In genomic region chr9:129783516-129784361, GRCh38 we compare ENCODE assay signal across 8 cellular contexts. TPM values are rescaled to one million over a fixed set of nuclear protein-coding genes. Genes with fewer than 3 reads are reported as not detected.
DNase-seq lines count a peak whose midpoint lies in the region; ATAC-seq and TF ChIP-seq lines count a peak whose summit lies in the region.

No MANE protein-coding gene starts in this region.

- H3K27ac ChIP-seq in right cardiac atrium (ENCODE audit: low read length) = no peak overlapping the region
- H3K27ac ChIP-seq in sigmoid colon = no peak overlapping the region

- H3K36me3 ChIP-seq in sigmoid colon = no peaks in the 10 kb centered on the region

- H3K4me3 ChIP-seq in GM12865 (ENCODE audit: low read depth, low read length) (no peak overlapping the region), right cardiac atrium (ENCODE audit: low read length) (no peak overlapping the region), sigmoid colon (no peak overlapping the region)

- intact Hi-C loops in right cardiac atrium (cut with DNase I) (loop anchor here (2.0 to 10.0 kb wide), 6 partner anchors 41 to 649 kb away; partner anchors contain the start of gene ASB6 (in 4 of the 4)), sigmoid colon (cut with DNase I) (loop anchor here (1.0 to 2.0 kb wide), 3 partner anchors 45 to 653 kb away; partner anchors contain the start of gene ASB6)

- DNase-seq in GM12865 (ENCODE audit: low read depth) (peak; percentile 75), NCI-H1092 treated with DMSO at 0.1 percent for 48 hours (lab: John Stamatoyannopoulos, UW) (peak; percentile 40), T-helper 2 cell (peak in 4 of 5 experiments; percentile 52 to 71 (median 58)), amniotic stem cell (lab: John Stamatoyannopoulos, UW) (peak; percentile 55), right cardiac atrium (peak; percentile 66 to 82 (median 69)), sigmoid colon (peak; percentile 85)

- no peaks in the 10 kb centered on the region for H3K27me3 ChIP-seq in right cardiac atrium (ENCODE audit: control insufficient read depth, insufficient read depth)
- peaks cover 0 to under 1% (median 0%) of the 10 kb centered on the region in 3 donors for H3K27me3 ChIP-seq in sigmoid colon

- 35% methylated on average over 14 of the region's 14 CpGs for WGBS in right cardiac atrium
- 28 to 37% methylated on average over 14 of the region's 14 CpGs for WGBS in sigmoid colon, 2 donors

- H3K4me1 ChIP-seq in right cardiac atrium (ENCODE audit: control insufficient read depth, insufficient read depth, low read length) (no peaks in the 10 kb centered on the region), sigmoid colon (no peaks in the 10 kb centered on the region)

- TF ChIP-seq EP300 in sigmoid colon (IDR thresholded peaks at IDR 0.05) = no peak

- peak; percentile 84 for TF ChIP-seq CTCF in GM12865 (IDR thresholded peaks at IDR 0.05; ENCODE audit: insufficient read depth, low read depth, low read length, missing control alignments)
- peak; percentile 77 to 92 (median 90) for TF ChIP-seq CTCF in sigmoid colon (IDR thresholded peaks at IDR 0.05)

- TF ChIP-seq POLR2A in sigmoid colon (IDR thresholded peaks at IDR 0.05) = no peak

- ATAC-seq in right cardiac atrium = peak; percentile 88 to 91
- ATAC-seq in GM19395 (IDR thresholded peaks at IDR 0.05; ENCODE audit: unreplicated experiment) = no peak
- no peak for ATAC-seq in HG02852 (IDR thresholded peaks at IDR 0.05; ENCODE audit: unreplicated experiment)

- H3K9me3 ChIP-seq in right cardiac atrium (ENCODE audit: control insufficient read depth, low read length) (no peaks in the 10 kb centered on the region), sigmoid colon (no peaks in the 10 kb centered on the region)

RNA-seq across cellular contexts. Expression of gene TOR1B, which starts 19.2 kb away (rescaled TPM):
- total RNA-seq in right cardiac atrium = 10 to 100 TPM in 2 of 4 donors, 1 to 10 TPM in 2; 8.8 to 12.2 (median 10.6) TPM
- polyA plus RNA-seq in right cardiac atrium = 10.0 TPM
- 10 to 100 TPM; 20.2 to 22.9 (median 21.3) TPM for total RNA-seq in sigmoid colon
- polyA plus RNA-seq in sigmoid colon = 10 to 100 TPM in 2 of 3 donors, 1 to 10 TPM in 1; 7.8 to 31.3 (median 11.1) TPM

RNA-seq across cellular contexts. Expression of gene PTGES, which starts 30.9 kb away (rescaled TPM):
- total RNA-seq in right cardiac atrium = 1 to 10 TPM; 1.9 to 9.6 (median 6.1) TPM
- 3.7 TPM for polyA plus RNA-seq in right cardiac atrium
- 1 to 10 TPM; 2.7 to 6.8 (median 3.7) TPM for total RNA-seq in sigmoid colon
- 10 to 100 TPM in 1 of 3 donors, 1 to 10 TPM in 1, under 1 TPM in 1; 0.92 to 10.2 (median 7.0) TPM for polyA plus RNA-seq in sigmoid colon

RNA-seq across cellular contexts. Expression of gene TOR1A, which starts 40.2 kb away (rescaled TPM):
- total RNA-seq in right cardiac atrium (10 to 100 TPM; 18.0 to 22.4 (median 19.6) TPM), sigmoid colon (10 to 100 TPM; 31.6 to 51.2 (median 36.1) TPM)
- polyA plus RNA-seq in right cardiac atrium (16.1 TPM), sigmoid colon (10 to 100 TPM; 12.5 to 27.6 (median 13.2) TPM)

RNA-seq across cellular contexts. Expression of gene C9orf78, which starts 51.3 kb away (rescaled TPM):
- total RNA-seq in right cardiac atrium (10 to 100 TPM; 31.9 to 40.9 (median 33.9) TPM), sigmoid colon (100 to 1,000 TPM in 1 of 4 donors, 10 to 100 TPM in 3; 55.7 to 172 (median 66.0) TPM)
- polyA plus RNA-seq in right cardiac atrium (55.9 TPM), sigmoid colon (10 to 100 TPM; 63.1 to 84.1 (median 74.9) TPM)

RNA-seq across cellular contexts. Expression of gene USP20, which starts 51.5 kb away (rescaled TPM):
- 10 to 100 TPM; 15.3 to 18.4 (median 16.7) TPM for total RNA-seq in right cardiac atrium
- 12.9 TPM for polyA plus RNA-seq in right cardiac atrium
- total RNA-seq in sigmoid colon = 10 to 100 TPM; 17.5 to 52.1 (median 21.8) TPM
- polyA plus RNA-seq in sigmoid colon = 10 to 100 TPM in 1 of 3 donors, 1 to 10 TPM in 2; 7.9 to 26.7 (median 9.6) TPM

Comparison
In these comparisons a context has a peak if more than half of its experiments do, and no peak if none do; other contexts are left out.
1. ATAC-seq: peak in right cardiac atrium (2 of 2); none in GM19395 (single experiment) and HG02852 (single experiment).
2. Peak in every context shown above with its lines, with median percentiles within 50 percentile points of each other: DNase-seq.